ENCODE assay signal across 1 cellular context in the genomic region with DNA sequence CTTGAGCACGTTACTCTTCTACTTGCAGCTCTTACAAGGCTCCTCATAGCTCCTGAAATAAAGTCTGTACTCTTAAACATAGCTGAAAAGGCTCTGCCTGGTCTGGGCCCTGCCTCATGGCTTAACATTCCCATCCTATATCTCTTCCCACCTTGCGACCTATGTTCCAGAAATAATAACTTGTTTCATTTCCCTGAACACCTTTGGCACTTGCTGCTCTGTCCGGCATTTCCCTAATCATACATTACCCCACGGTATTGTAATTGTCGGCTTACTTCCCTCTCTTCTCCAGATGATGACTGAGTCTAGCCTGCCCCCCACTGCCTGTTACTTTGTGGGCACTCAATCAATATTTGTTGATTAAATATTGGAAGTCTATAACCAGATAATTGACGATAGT.
TF ChIP-seq lines count a peak whose summit lies in the region.

No MANE protein-coding gene starts in this region.

TF ChIP-seq in H1, 55 proteins besides CTCF, POLR2A, EP300 and RAD21:
- TF ChIP-seq FOSL1 (IDR thresholded peaks at IDR 0.05; ENCODE audit: insufficient read depth, low read depth, low read length) = no peak
- no peak for TF ChIP-seq BCL11A (IDR thresholded peaks at IDR 0.05; ENCODE audit: low read depth in 2 of 2, low read length in 2 of 2)
- no peak for TF ChIP-seq SIX5 (IDR thresholded peaks at IDR 0.05; ENCODE audit: low read depth, low read length)
- TF ChIP-seq CREB1 (IDR thresholded peaks at IDR 0.05) = no peak
- no peak for TF ChIP-seq TBP (IDR thresholded peaks at IDR 0.05; ENCODE audit: low read depth, low read length)
- TF ChIP-seq CHD1 (IDR thresholded peaks at IDR 0.05; ENCODE audit: low read depth, low read length) = no peak
- TF ChIP-seq, protein P1, sequence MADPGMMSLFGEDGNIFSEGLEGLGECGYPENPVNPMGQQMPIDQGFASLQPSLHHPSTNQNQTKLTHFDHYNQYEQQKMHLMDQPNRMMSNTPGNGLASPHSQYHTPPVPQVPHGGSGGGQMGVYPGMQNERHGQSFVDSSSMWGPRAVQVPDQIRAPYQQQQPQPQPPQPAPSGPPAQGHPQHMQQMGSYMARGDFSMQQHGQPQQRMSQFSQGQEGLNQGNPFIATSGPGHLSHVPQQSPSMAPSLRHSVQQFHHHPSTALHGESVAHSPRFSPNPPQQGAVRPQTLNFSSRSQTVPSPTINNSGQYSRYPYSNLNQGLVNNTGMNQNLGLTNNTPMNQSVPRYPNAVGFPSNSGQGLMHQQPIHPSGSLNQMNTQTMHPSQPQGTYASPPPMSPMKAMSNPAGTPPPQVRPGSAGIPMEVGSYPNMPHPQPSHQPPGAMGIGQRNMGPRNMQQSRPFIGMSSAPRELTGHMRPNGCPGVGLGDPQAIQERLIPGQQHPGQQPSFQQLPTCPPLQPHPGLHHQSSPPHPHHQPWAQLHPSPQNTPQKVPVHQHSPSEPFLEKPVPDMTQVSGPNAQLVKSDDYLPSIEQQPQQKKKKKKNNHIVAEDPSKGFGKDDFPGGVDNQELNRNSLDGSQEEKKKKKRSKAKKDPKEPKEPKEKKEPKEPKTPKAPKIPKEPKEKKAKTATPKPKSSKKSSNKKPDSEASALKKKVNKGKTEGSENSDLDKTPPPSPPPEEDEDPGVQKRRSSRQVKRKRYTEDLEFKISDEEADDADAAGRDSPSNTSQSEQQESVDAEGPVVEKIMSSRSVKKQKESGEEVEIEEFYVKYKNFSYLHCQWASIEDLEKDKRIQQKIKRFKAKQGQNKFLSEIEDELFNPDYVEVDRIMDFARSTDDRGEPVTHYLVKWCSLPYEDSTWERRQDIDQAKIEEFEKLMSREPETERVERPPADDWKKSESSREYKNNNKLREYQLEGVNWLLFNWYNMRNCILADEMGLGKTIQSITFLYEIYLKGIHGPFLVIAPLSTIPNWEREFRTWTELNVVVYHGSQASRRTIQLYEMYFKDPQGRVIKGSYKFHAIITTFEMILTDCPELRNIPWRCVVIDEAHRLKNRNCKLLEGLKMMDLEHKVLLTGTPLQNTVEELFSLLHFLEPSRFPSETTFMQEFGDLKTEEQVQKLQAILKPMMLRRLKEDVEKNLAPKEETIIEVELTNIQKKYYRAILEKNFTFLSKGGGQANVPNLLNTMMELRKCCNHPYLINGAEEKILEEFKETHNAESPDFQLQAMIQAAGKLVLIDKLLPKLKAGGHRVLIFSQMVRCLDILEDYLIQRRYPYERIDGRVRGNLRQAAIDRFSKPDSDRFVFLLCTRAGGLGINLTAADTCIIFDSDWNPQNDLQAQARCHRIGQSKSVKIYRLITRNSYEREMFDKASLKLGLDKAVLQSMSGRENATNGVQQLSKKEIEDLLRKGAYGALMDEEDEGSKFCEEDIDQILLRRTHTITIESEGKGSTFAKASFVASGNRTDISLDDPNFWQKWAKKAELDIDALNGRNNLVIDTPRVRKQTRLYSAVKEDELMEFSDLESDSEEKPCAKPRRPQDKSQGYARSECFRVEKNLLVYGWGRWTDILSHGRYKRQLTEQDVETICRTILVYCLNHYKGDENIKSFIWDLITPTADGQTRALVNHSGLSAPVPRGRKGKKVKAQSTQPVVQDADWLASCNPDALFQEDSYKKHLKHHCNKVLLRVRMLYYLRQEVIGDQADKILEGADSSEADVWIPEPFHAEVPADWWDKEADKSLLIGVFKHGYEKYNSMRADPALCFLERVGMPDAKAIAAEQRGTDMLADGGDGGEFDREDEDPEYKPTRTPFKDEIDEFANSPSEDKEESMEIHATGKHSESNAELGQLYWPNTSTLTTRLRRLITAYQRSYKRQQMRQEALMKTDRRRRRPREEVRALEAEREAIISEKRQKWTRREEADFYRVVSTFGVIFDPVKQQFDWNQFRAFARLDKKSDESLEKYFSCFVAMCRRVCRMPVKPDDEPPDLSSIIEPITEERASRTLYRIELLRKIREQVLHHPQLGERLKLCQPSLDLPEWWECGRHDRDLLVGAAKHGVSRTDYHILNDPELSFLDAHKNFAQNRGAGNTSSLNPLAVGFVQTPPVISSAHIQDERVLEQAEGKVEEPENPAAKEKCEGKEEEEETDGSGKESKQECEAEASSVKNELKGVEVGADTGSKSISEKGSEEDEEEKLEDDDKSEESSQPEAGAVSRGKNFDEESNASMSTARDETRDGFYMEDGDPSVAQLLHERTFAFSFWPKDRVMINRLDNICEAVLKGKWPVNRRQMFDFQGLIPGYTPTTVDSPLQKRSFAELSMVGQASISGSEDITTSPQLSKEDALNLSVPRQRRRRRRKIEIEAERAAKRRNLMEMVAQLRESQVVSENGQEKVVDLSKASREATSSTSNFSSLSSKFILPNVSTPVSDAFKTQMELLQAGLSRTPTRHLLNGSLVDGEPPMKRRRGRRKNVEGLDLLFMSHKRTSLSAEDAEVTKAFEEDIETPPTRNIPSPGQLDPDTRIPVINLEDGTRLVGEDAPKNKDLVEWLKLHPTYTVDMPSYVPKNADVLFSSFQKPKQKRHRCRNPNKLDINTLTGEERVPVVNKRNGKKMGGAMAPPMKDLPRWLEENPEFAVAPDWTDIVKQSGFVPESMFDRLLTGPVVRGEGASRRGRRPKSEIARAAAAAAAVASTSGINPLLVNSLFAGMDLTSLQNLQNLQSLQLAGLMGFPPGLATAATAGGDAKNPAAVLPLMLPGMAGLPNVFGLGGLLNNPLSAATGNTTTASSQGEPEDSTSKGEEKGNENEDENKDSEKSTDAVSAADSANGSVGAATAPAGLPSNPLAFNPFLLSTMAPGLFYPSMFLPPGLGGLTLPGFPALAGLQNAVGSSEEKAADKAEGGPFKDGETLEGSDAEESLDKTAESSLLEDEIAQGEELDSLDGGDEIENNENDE (IDR thresholded peaks at IDR 0.05; ENCODE audit: insufficient replicate concordance, low read length) = no peak
- TF ChIP-seq CBX8 (IDR thresholded peaks at IDR 0.05; ENCODE audit: borderline replicate concordance, low read depth, low read length) = no peak
- TF ChIP-seq RXRA (IDR thresholded peaks at IDR 0.05; ENCODE audit: insufficient read depth, low read depth, low read length) = no peak
- TF ChIP-seq KDM4A (IDR thresholded peaks at IDR 0.05; ENCODE audit: low read depth, low read length, severe bottlenecking) = no peak
- TF ChIP-seq JUN (IDR thresholded peaks at IDR 0.05; ENCODE audit: low read depth, low read length) = no peak
- TF ChIP-seq CHD2 (IDR thresholded peaks at IDR 0.05; ENCODE audit: low read length) = no peak
- no peak for TF ChIP-seq GABPA (IDR thresholded peaks at IDR 0.05; ENCODE audit: borderline replicate concordance, insufficient read depth, low read length)
- no peak for TF ChIP-seq JUND (IDR thresholded peaks at IDR 0.05; ENCODE audit: low read length)
- no peak for TF ChIP-seq SUZ12 (IDR thresholded peaks at IDR 0.05; ENCODE audit: low read length)
- no peak for TF ChIP-seq SP1 (IDR thresholded peaks at IDR 0.05; ENCODE audit: low read depth, low read length)
- TF ChIP-seq, protein P2, sequence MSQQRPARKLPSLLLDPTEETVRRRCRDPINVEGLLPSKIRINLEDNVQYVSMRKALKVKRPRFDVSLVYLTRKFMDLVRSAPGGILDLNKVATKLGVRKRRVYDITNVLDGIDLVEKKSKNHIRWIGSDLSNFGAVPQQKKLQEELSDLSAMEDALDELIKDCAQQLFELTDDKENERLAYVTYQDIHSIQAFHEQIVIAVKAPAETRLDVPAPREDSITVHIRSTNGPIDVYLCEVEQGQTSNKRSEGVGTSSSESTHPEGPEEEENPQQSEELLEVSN (IDR thresholded peaks at IDR 0.05) = no peak
- TF ChIP-seq, protein P3, sequence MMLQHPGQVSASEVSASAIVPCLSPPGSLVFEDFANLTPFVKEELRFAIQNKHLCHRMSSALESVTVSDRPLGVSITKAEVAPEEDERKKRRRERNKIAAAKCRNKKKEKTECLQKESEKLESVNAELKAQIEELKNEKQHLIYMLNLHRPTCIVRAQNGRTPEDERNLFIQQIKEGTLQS (IDR thresholded peaks at IDR 0.05; ENCODE audit: insufficient read depth, low read depth, low read length) = no peak
- TF ChIP-seq BACH1 (IDR thresholded peaks at IDR 0.05; ENCODE audit: low read length) = no peak
